Comparison of ENCODE assay signal across 13 cellular contexts in the genomic region with DNA sequence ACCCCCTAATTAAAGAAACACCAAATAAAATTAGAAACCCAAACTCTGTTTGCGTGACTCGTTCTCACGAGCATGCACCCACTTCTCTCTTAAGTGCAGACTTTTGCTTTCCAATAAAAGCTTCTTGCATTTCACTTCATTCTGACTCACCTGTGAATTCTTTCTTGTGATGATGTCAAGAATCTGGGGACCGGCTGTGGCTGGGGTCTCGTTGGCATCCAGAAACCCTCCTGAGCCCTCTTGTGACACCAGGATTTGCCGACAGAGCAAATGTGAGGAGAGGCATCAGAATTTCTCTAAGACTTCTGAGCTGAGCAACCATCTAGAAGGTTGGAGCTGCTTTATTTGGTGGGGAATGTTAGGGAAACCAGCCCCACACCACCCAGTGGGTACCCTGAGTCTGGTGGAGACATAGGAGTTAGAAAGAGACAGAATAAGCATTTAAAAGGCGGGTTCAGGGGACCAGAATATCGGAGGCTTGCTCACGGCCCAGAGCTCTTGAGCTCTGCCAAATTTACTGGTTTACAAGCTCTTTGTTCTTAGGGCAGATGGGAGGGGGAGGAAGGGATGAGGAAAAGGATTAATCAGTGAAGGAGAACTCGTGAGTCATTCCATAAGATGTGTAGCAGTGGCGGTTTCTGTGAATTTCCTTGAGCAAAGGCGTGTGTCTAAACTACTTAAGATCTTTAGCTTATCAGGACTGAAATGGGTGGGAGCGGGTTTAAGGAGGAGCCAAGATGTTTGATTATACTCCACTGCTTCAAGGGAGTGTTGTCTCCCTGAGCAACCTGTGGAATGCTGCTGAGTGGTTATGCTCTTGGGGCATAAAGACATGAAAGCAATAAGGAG. TPM values are rescaled to one million over a fixed set of nuclear protein-coding genes. Genes with fewer than 3 reads are reported as not detected.
DNase-seq lines count a peak whose midpoint lies in the region; ATAC-seq and TF ChIP-seq lines count a peak whose summit lies in the region.
"Had no signal": no experiment of that assay in that cellular context is flagged by ENCODE, and none has a peak within 500 bp of the region (broad histone marks: within the 10 kb centered on the region; RNA-seq: fewer than 3 reads in every experiment).

No MANE protein-coding gene starts in this region.

- H3K9me3 ChIP-seq in PC-3 (ENCODE audit: low read length) = no peaks in the 10 kb centered on the region
- no peaks in the 10 kb centered on the region for H3K9me3 ChIP-seq in neuron (ENCODE audit: low read length)

- no peaks in the 10 kb centered on the region for H3K9me2 ChIP-seq in PC-3 (replicated peaks; ENCODE audit: low read length)

- H3K4me1 ChIP-seq in PC-3 (ENCODE audit: insufficient read depth, low read length) = peaks cover 41% of the 10 kb centered on the region
- H3K4me1 ChIP-seq in neuron (ENCODE audit: insufficient read depth, low read length) = peaks cover 11% of the 10 kb centered on the region

- peak overlapping the region; percentile 89 for H3K4me2 ChIP-seq in PC-3 (ENCODE audit: low read length)

- intact Hi-C loops in PC-3 (cut with micrococcal nuclease) = loop anchor here (2.0 kb wide), 1 partner anchor 35 kb away; no protein-coding TSS in a partner anchor

- DNase-seq in EL = peak; percentile 43
- peak; percentile 85 for DNase-seq in PC-3
- DNase-seq in epithelial cell of proximal tubule (ENCODE audit: low read depth) = peak; percentile 7
- no peak for DNase-seq in NCI-H2107 (lab: John Stamatoyannopoulos, UW)
- no peak for DNase-seq in OCI-M2 (lab: John Stamatoyannopoulos, UW; ENCODE audit: unreplicated experiment)
- DNase-seq: CD4-positive, alpha-beta memory T cell; H7 had no signal

- H3K27ac ChIP-seq in PC-3 (ENCODE audit: low read length) = peak overlapping the region; percentile 99
- H3K27ac ChIP-seq: cardiac muscle cell had no signal

- H3K79me2 ChIP-seq in PC-3 (ENCODE audit: low read length) = no peaks in the 10 kb centered on the region

- H3K9ac ChIP-seq in PC-3 (ENCODE audit: low read length) = peak overlapping the region; percentile 94

- peak overlapping the region; percentile 59 for H2AFZ ChIP-seq in PC-3 (ENCODE audit: low read length)
- H2AFZ ChIP-seq in neuron (ENCODE audit: low read depth, low read length) = peak overlapping the region; percentile 48

- POLR2A ChIA-PET in PC-3 (lab: Charles Lee; ENCODE audit: unreplicated experiment) = interaction anchor here (0.5 kb wide), 1 partner anchor 26 kb away, joined by 3 read pairs; no protein-coding TSS in a partner anchor

- ATAC-seq in PC-3 (peak; percentile 49), HG03280 (IDR thresholded peaks at IDR 0.05; ENCODE audit: unreplicated experiment) (no peak), HG03565 (IDR thresholded peaks at IDR 0.05; ENCODE audit: unreplicated experiment) (no peak)

- no peaks in the 10 kb centered on the region for H3F3A ChIP-seq in PC-3 (ENCODE audit: low read length, unreplicated experiment)

- H3K36me3 ChIP-seq in PC-3 (ENCODE audit: low read depth, low read length) (no peaks in the 10 kb centered on the region), neuron (ENCODE audit: insufficient read depth, low read length) (no peaks in the 10 kb centered on the region)
- H3K36me3 ChIP-seq: cardiac muscle cell had no signal

- H3K27me3 ChIP-seq in PC-3 (ENCODE audit: low read length) (no peaks in the 10 kb centered on the region), neuron (ENCODE audit: insufficient read depth, low read length) (no peaks in the 10 kb centered on the region)
- H3K27me3 ChIP-seq: cardiac muscle cell had no signal

- CTCF ChIA-PET in PC-3 (lab: Charles Lee) = interaction anchor here (0.5 to 1.0 kb wide), 2 partner anchors 109 to 212 kb away, joined by 4 read pairs; no protein-coding TSS in a partner anchor

- H3K4me3 ChIP-seq in PC-3 (ENCODE audit: low read length) (peak overlapping the region; percentile 63), epithelial cell of proximal tubule (ENCODE audit: low read depth, low read length) (no peak overlapping the region), neuron (ENCODE audit: low read length) (no peak overlapping the region)
- H3K4me3 ChIP-seq: cardiac muscle cell had no signal

- BruUV-seq in PC-3 (replicated peaks; lab: Mats Ljungman, UMichigan) = TSS peak; percentile 77

- TF ChIP-seq CTCF in PC-3 (conservative IDR thresholded peaks at IDR 0.05; ENCODE audit: low read depth, low read length) (no peak), epithelial cell of proximal tubule (conservative IDR thresholded peaks at IDR 0.05; ENCODE audit: low read depth, low read length) (no peak)

- no peaks in the 10 kb centered on the region for H4K20me1 ChIP-seq in PC-3 (ENCODE audit: low read length)

RNA-seq across cellular contexts. Expression of a gene that starts 24.2 kb away (rescaled TPM):
- 7.4 and 7.9 TPM in 2 replicates for total RNA-seq in PC-3 (2014; rRNA removed)
- total RNA-seq in epithelial cell of proximal tubule = 0.35 and 0.36 TPM in 2 replicates
- total RNA-seq: CD4-positive, alpha-beta memory T cell; pulmonary artery endothelial cell; T-helper 1 cell treated with Interleukin-12 subunit alpha and Interleukin-12 subunit beta and Interleukin-4 antibody, amounts not matched to agents 30 ng/mL and 1 ng/mL, for 36 hours had no signal

Comparison
In these comparisons a context has a peak if more than half of its experiments do, and no peak if none do; other contexts are left out.
1. DNase-seq: peak in EL (single experiment), PC-3 (single experiment) and epithelial cell of proximal tubule (single experiment); none in NCI-H2107 (single experiment) and OCI-M2 (single experiment).